15 cellular contexts compared by ENCODE assay signal in genomic region chr13:104485571-104485970, GRCh38.
DNase-seq lines count a peak whose midpoint lies in the region; ATAC-seq and TF ChIP-seq lines count a peak whose summit lies in the region.
"Had no signal": no experiment of that assay in that cellular context is flagged by ENCODE, and none has a peak within 500 bp of the region (broad histone marks: within the 10 kb centered on the region; RNA-seq: fewer than 3 reads in every experiment).

No MANE protein-coding gene starts in this region.

- H3K9ac ChIP-seq in neural progenitor cell, result no peak overlapping the region
- H3K9ac ChIP-seq: BLaER1 treated with 17β-estradiol and CSF1 and Interleukin-3, amounts not matched to agents 10 nM and 100 nM had no signal

- H2AFZ ChIP-seq in neural progenitor cell (replicated peaks), result peak overlapping the region; percentile 30

- DNase-seq in COLO829 (ENCODE audit: low spot score) (peak; percentile 1), OCI-M1 (lab: John Stamatoyannopoulos, UW) (peak; percentile 16), fibroblast of pulmonary artery (ENCODE audit: low read depth) (peak; percentile 8), neural progenitor cell (ENCODE audit: low spot score) (peak; percentile 5), activated gamma-delta T cell (lab: John Stamatoyannopoulos, UW) (no peak), Peyer's patch (no peak), C1 segment of cervical spinal cord (lab: John Stamatoyannopoulos, UW) (no peak)
- DNase-seq: ACHN; CD4-positive, alpha-beta T cell; DMS153; DMS79 treated with DMSO at 0.1 percent for 48 hours; EL had no signal

- TF ChIP-seq POLR2A in Peyer's patch (IDR thresholded peaks at IDR 0.05), result no peak

- H3K27ac Mint-ChIP-seq in neural progenitor cell, result no peak overlapping the region
- H3K27ac Mint-ChIP-seq: CD4-positive, alpha-beta T cell had no signal

- H3K4me3 ChIP-seq in fibroblast of pulmonary artery (replicated peaks; ENCODE audit: low read depth, low read length), result no peak overlapping the region
- H3K4me3 ChIP-seq in neural progenitor cell, result no peak overlapping the region
- no peak overlapping the region for H3K4me3 ChIP-seq in Peyer's patch
- H3K4me3 ChIP-seq: BLaER1 treated with 17β-estradiol and CSF1 and Interleukin-3, amounts not matched to agents 10 nM and 100 nM; HAP-1 had no signal

- H3K4me1 ChIP-seq in neural progenitor cell (no peaks in the 10 kb centered on the region), Peyer's patch (no peaks in the 10 kb centered on the region)
- H3K4me1 ChIP-seq: HAP-1 had no signal

- H3K4me2 ChIP-seq in neural progenitor cell, result no peak overlapping the region
- H3K4me2 ChIP-seq: BLaER1 treated with 17β-estradiol and CSF1 and Interleukin-3, amounts not matched to agents 10 nM and 100 nM had no signal

- H3K9me3 Mint-ChIP-seq in neural progenitor cell, result no peaks in the 10 kb centered on the region

- no peaks in the 10 kb centered on the region for H3K9me3 ChIP-seq in neural progenitor cell (ENCODE audit: low read depth)
- H3K9me3 ChIP-seq in Peyer's patch, result no peaks in the 10 kb centered on the region
- H3K9me3 ChIP-seq: BLaER1 treated with 17β-estradiol and CSF1 and Interleukin-3, amounts not matched to agents 10 nM and 100 nM; HAP-1 had no signal

- no peak overlapping the region for H3K4me3 Mint-ChIP-seq in neural progenitor cell
- H3K4me3 Mint-ChIP-seq: CD4-positive, alpha-beta T cell had no signal

- TF ChIP-seq CTCF in fibroblast of pulmonary artery (IDR thresholded peaks at IDR 0.05; ENCODE audit: low read length, missing control alignments) (no peak), neural progenitor cell (IDR thresholded peaks at IDR 0.05) (no peak), Peyer's patch (IDR thresholded peaks at IDR 0.05) (no peak)

- no peaks in the 10 kb centered on the region for H3K36me3 Mint-ChIP-seq in neural progenitor cell

- H3K79me2 ChIP-seq in neural progenitor cell (ENCODE audit: low read depth), result no peaks in the 10 kb centered on the region

- H3K27ac ChIP-seq in neural progenitor cell (no peak overlapping the region), Peyer's patch (no peak overlapping the region)
- H3K27ac ChIP-seq: BLaER1 treated with 17β-estradiol and CSF1 and Interleukin-3, amounts not matched to agents 10 nM and 100 nM had no signal

- H3K36me3 ChIP-seq in neural progenitor cell, result no peaks in the 10 kb centered on the region
- no peaks in the 10 kb centered on the region for H3K36me3 ChIP-seq in Peyer's patch
- H3K36me3 ChIP-seq: BLaER1 treated with 17β-estradiol and CSF1 and Interleukin-3, amounts not matched to agents 10 nM and 100 nM; HAP-1 had no signal

- no peaks in the 10 kb centered on the region for H3K27me3 Mint-ChIP-seq in neural progenitor cell (ENCODE audit: insufficient read depth, low read depth)
- H3K27me3 Mint-ChIP-seq: CD4-positive, alpha-beta T cell had no signal

- ATAC-seq in GM19397 (IDR thresholded peaks at IDR 0.05; ENCODE audit: unreplicated experiment), result no peak

- no peaks in the 10 kb centered on the region for H3K4me1 Mint-ChIP-seq in neural progenitor cell

- H3K27me3 ChIP-seq in neural progenitor cell (no peaks in the 10 kb centered on the region), Peyer's patch (no peaks in the 10 kb centered on the region)
- H3K27me3 ChIP-seq: BLaER1 treated with 17β-estradiol and CSF1 and Interleukin-3, amounts not matched to agents 10 nM and 100 nM had no signal

- H4K20me1 ChIP-seq in neural progenitor cell (ENCODE audit: low read depth), result no peaks in the 10 kb centered on the region
- H4K20me1 ChIP-seq: BLaER1 treated with 17β-estradiol and CSF1 and Interleukin-3, amounts not matched to agents 10 nM and 100 nM had no signal

- no peaks in the 10 kb centered on the region for H3F3A ChIP-seq in neural progenitor cell (ENCODE audit: low read depth)

Comparison
In these comparisons a context has a peak if more than half of its experiments do, and no peak if none do; other contexts are left out.
1. DNase-seq: peak in COLO829 (single experiment), OCI-M1 (single experiment), fibroblast of pulmonary artery (single experiment) and neural progenitor cell (single experiment); none in activated gamma-delta T cell (single experiment), Peyer's patch (0 of 3) and C1 segment of cervical spinal cord (0 of 14).